In the genomic region with DNA sequence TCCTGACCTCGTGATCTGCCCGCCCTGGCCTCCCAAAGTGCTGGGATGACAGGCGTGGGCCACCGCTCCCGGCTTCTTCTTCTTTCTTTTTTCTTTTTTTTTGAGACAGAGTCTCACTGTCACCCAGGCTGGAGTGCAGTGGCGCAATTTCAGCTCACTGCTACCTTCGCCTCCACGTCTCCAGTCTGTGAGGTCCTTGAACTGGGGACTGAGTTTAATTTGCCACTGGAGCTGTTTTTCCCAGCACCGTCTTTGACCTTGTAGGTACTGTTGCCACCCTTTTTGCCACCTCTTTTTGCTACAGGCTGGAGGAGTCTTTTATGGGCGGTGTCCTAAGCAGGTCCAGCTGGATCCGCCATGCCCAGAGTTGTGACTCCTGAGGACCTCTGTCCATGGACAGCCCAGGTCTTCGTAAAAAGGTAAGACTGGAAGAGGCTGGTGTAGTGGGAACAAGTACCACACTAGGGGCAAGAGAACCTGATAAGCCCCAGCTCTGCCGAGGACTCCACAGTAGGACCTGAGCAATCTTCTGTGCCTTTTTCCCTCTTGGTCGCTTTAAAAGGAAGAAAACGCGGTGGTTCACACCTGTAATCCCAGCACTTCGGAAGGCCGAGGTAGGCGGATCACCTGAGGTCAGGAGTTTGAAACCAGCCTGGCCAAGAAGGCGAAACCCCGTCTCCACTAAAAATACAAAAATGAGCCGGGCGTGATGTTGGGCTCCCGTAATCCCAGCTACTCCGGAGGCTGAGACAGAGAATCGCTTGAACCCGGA, we compare ENCODE assay signal across 8 cellular contexts. TPM values are rescaled to one million over a fixed set of nuclear protein-coding genes. Genes with fewer than 3 reads are reported as not detected.
A peak's percentile ranks its signal among the peaks of the same experiment; 100 is the strongest.
DNase-seq lines count a peak whose midpoint lies in the region; ATAC-seq, FAIRE-seq and TF ChIP-seq lines count a peak whose summit lies in the region.

No MANE protein-coding gene starts in this region.

- no peak for TF ChIP-seq EP300 in GM12878 (IDR thresholded peaks at IDR 0.05; ENCODE audit: borderline replicate concordance in 1 of 2, control insufficient read depth in 1 of 2, low read depth in 2 of 2, low read length in 2 of 2)
- no peak for TF ChIP-seq EP300 in stomach (IDR thresholded peaks at IDR 0.05)

- FAIRE-seq in GM12878 (lab: Jason Lieb, UNC): no peak

- in situ Hi-C loops in GM12878 (cut with MboI): no loop called here

- H3K4me2 ChIP-seq in GM12878 (ENCODE audit: control insufficient read depth, insufficient read depth): peak overlapping the region; percentile 67

- no TSS peak for BruUV-seq in GM12878 (replicated peaks; lab: Mats Ljungman, UMichigan)

- TF ChIP-seq RAD21 in GM12878 (IDR thresholded peaks at IDR 0.05; ENCODE audit: insufficient read depth, low read depth, low read length): no peak

- no peak overlapping the region for H2AFZ ChIP-seq in GM12878 (ENCODE audit: control insufficient read depth, low read depth, low read length)

- H3K9me3 ChIP-seq in GM12878 (replicated peaks; ENCODE audit: control insufficient read depth, insufficient read depth, low read length): no peaks in the 10 kb centered on the region
- H3K9me3 ChIP-seq in lower lobe of right lung: no peaks in the 10 kb centered on the region
- H3K9me3 ChIP-seq in stomach: no peaks in the 10 kb centered on the region

- WGBS in GM12878 (ENCODE audit: insufficient coverage, insufficient replicate concordance, low lambda C conversion rate, missing lambda C conversion rate): 13% methylated on average over 26 of the region's 27 CpGs
- WGBS in stomach, 5 donors: 16 to 27% (median 22%) methylated on average over 27 of the region's 27 CpGs

- RAD21 ChIA-PET in GM12878 (lab: Charles Lee; ENCODE audit: unreplicated experiment): interaction anchor here (0.5 to 3.5 kb wide), 9 partner anchors 12 to 359 kb away, joined by 3 to 17 read pairs (median 5); a partner anchor contains a TSS

- H3K9ac ChIP-seq in GM12878 (ENCODE audit: control insufficient read depth, insufficient read depth, low read length): peak overlapping the region; percentile 40; the same call in 1 of the 2 replicates

- POLR2A ChIA-PET in RWPE1 (lab: Yijun Ruan, JAX; ENCODE audit: low non-redundant PET): interaction anchor here (0.6 to 2.3 kb wide), 5 partner anchors 11 to 90 kb away, joined by 4 to 14 read pairs (median 5); a partner anchor contains a TSS
- POLR2A ChIA-PET in GM12878 (lab: Charles Lee): interaction anchor here (0.6 to 2.1 kb wide), 21 partner anchors 8 to 612 kb away, joined by 3 to 12 read pairs (median 4); a partner anchor contains a TSS

- no peak; the same call in 1 of the 3 replicates for ATAC-seq in GM12878
- ATAC-seq in lower lobe of right lung: peak; percentile 15 to 42
- ATAC-seq in HG03571 (IDR thresholded peaks at IDR 0.05; ENCODE audit: unreplicated experiment): no peak
- no peak for ATAC-seq in HG03378 (IDR thresholded peaks at IDR 0.05; ENCODE audit: unreplicated experiment)

- H4K20me1 ChIP-seq in GM12878 (ENCODE audit: control insufficient read depth, insufficient read depth): no peaks in the 10 kb centered on the region

- H3K27ac ChIP-seq in RWPE1: peak overlapping the region; percentile 97
- 0 out of 2 replicates have a peak overlapping the region, but pooled peaks have one; percentile 22 for H3K27ac ChIP-seq in GM12878 (ENCODE audit: control insufficient read depth, insufficient read depth)
- peak overlapping the region; percentile 100 for H3K27ac ChIP-seq in lower lobe of right lung
- peak overlapping the region; percentile 87 to 98 (median 97) for H3K27ac ChIP-seq in stomach

- TF ChIP-seq CTCF in RWPE1 (conservative IDR thresholded peaks at IDR 0.05; ENCODE audit: low read depth): no peak
- no peak for TF ChIP-seq CTCF in GM12878 (IDR thresholded peaks at IDR 0.05 in 2 of 3, conservative IDR thresholded peaks at IDR 0.05 in 1 of 3; ENCODE audit: control insufficient read depth in 2 of 3, extremely low read depth in 1 of 3, insufficient read depth in 1 of 3, low read depth in 3 of 3, low read length in 3 of 3)
- no peak for TF ChIP-seq CTCF in lower lobe of right lung (IDR thresholded peaks at IDR 0.05)
- no peak for TF ChIP-seq CTCF in stomach (IDR thresholded peaks at IDR 0.05)

- CTCF ChIA-PET in RWPE1 (lab: Yijun Ruan, JAX) (interaction anchor here (0.7 to 1.2 kb wide), 4 partner anchors 26 to 90 kb away, joined by 3 to 5 read pairs (median 3); a partner anchor contains a TSS), GM12878 (lab: Yijun Ruan, JAX) (interaction anchor here (1.2 to 3.6 kb wide), 5 partner anchors 11 to 300 kb away, joined by 3 to 48 read pairs (median 15); a partner anchor contains a TSS)

- H3K36me3 ChIP-seq in GM12878 (ENCODE audit: control insufficient read depth in 2 of 2, insufficient read depth in 2 of 2, low read length in 1 of 2) (no peaks in the 10 kb centered on the region), lower lobe of right lung (no peaks in the 10 kb centered on the region), stomach (no peaks in the 10 kb centered on the region)

- DNase-seq in NCI-H2107 treated with DMSO at 0.1 percent for 48 hours (lab: John Stamatoyannopoulos, UW; ENCODE audit: unreplicated experiment) (peak; percentile 14), NCI-H2107 (lab: John Stamatoyannopoulos, UW) (no peak), RWPE1 (ENCODE audit: low spot score) (no peak), GM12878 (ENCODE audit: low read depth, low spot score) (no peak), lower lobe of right lung (peak; percentile 57), stomach (peak; percentile 42)

- H3K4me3 ChIP-seq in GM12878: no peak overlapping the region; the same call in 1 of the 2 replicates
- peak overlapping the region; percentile 61 for H3K4me3 ChIP-seq in lower lobe of right lung
- peak overlapping the region; percentile 26 to 60 (median 40) for H3K4me3 ChIP-seq in stomach

- intact Hi-C loops in GM12878 (cut with micrococcal nuclease; ENCODE audit: unreplicated experiment): loop anchor here (1.0 kb wide), 1 partner anchor 62 kb away; no protein-coding TSS in a partner anchor
- intact Hi-C loops in lower lobe of right lung (cut with DNase I): no loop called here
- intact Hi-C loops in stomach (cut with DNase I; ENCODE audit: low total_unique reads): no loop called here

- no peaks in the 10 kb centered on the region for H3K79me2 ChIP-seq in GM12878 (ENCODE audit: control insufficient read depth, insufficient read depth, low read length)

- peaks cover 9% of the 10 kb centered on the region for H3K4me1 ChIP-seq in GM12878 (ENCODE audit: control insufficient read depth, insufficient read depth, low read length)
- peaks cover 11% of the 10 kb centered on the region for H3K4me1 ChIP-seq in lower lobe of right lung
- peaks cover 0 to 24% (median 7%) of the 10 kb centered on the region in 4 donors for H3K4me1 ChIP-seq in stomach

- no peaks in the 10 kb centered on the region for H3K27me3 ChIP-seq in GM12878 (replicated peaks in 1 of 2; ENCODE audit: control insufficient read depth in 2 of 2, insufficient read depth in 2 of 2, low read length in 1 of 2)
- no peaks in the 10 kb centered on the region for H3K27me3 ChIP-seq in lower lobe of right lung (ENCODE audit: low read depth)
- H3K27me3 ChIP-seq in stomach: no peaks in the 10 kb centered on the region

- SMC1A ChIA-PET in GM12878 (lab: Charles Lee; ENCODE audit: uncharacterized antibody, unreplicated experiment): interaction anchor here (1.3 to 2.9 kb wide), 3 partner anchors 7 to 62 kb away, joined by 3 to 30 read pairs (median 3); no protein-coding TSS in a partner anchor

- TF ChIP-seq POLR2A in GM12878 (IDR thresholded peaks at IDR 0.05; ENCODE audit: low read depth, low read length) (no peak), stomach (IDR thresholded peaks at IDR 0.05) (no peak)

RNA-seq across cellular contexts. Expression of a gene that starts 1.0 kb away (rescaled TPM):
- under 0.01 TPM in 2 replicates for total RNA-seq in GM12878 (2013; cell fraction: nucleolus; rRNA removed)
- under 0.01 TPM in 2 replicates for total RNA-seq in GM12878 (2014; rRNA removed)
- 15,110 and 15,384 TPM in 2 replicates for total RNA-seq in GM12878 (2014; rRNA removed; fragmentation: Illumina TruSeq; extraction: Trizol)
- total RNA-seq in GM12878 (2021): 4,315 and 4,845 TPM in 2 replicates
- polyA plus RNA-seq in GM12878 (2011; ENCODE audit: low read depth): not detected
- polyA plus RNA-seq in GM12878 (2011; rRNA removed): under 0.01 and 61.6 TPM in 2 replicates
- polyA plus RNA-seq in GM12878 (2011; cell fraction: cytosol; rRNA removed): under 0.01 TPM in 2 replicates
- under 0.01 TPM in 2 replicates for polyA plus RNA-seq in GM12878 (2011; cell fraction: nucleus; rRNA removed)
- 1,178 TPM in 1 of 2 replicates, not detected in the other for polyA plus RNA-seq in GM12878 (2012)
- polyA plus RNA-seq in GM12878 (2014; fragmentation: Illumina TruSeq; extraction: Trizol): not detected in 2 replicates
- polyA plus RNA-seq in GM12878 (2014; fragmentation: Nextera tagmentation; extraction: Ambion mirVana): not detected
- not detected in 2 replicates for polyA plus RNA-seq in GM12878 (2014; rRNA removed)
- 1 to 10 TPM; 3.5 to 7.1 TPM for polyA plus RNA-seq in GM12878 (2016; fragmentation: Nextera tagmentation; extraction: Ambion mirVana)
- under 0.01 and 42,665 TPM in 2 replicates for polyA minus RNA-seq in GM12878 (2011; rRNA and poly(A)+ RNA removed)
- 81,390 and 81,852 TPM in 2 replicates for polyA minus RNA-seq in GM12878 (2011; cell fraction: cytosol; rRNA and poly(A)+ RNA removed)
- polyA minus RNA-seq in GM12878 (2011; cell fraction: nucleus; rRNA and poly(A)+ RNA removed): under 0.01 TPM in 2 replicates
- total RNA-seq in lower lobe of right lung: 15,469 TPM
- total RNA-seq in stomach: under 1 TPM; under 0.01 TPM
- not detected for polyA plus RNA-seq in stomach

RNA-seq across cellular contexts. Expression of a gene that starts 2.3 kb away (rescaled TPM):
- total RNA-seq in GM12878 (2013; cell fraction: nucleolus; rRNA removed): under 0.01 TPM in 2 replicates
- under 0.01 TPM in 2 replicates for total RNA-seq in GM12878 (2014; rRNA removed)
- total RNA-seq in GM12878 (2014; rRNA removed; fragmentation: Illumina TruSeq; extraction: Trizol): 15,175 and 15,332 TPM in 2 replicates
- total RNA-seq in GM12878 (2021): 4,154 and 4,718 TPM in 2 replicates
- polyA plus RNA-seq in GM12878 (2011; ENCODE audit: low read depth): not detected
- polyA plus RNA-seq in GM12878 (2011; rRNA removed): under 0.01 and 92.4 TPM in 2 replicates
- polyA plus RNA-seq in GM12878 (2011; cell fraction: cytosol; rRNA removed): under 0.01 TPM in 2 replicates
- under 0.01 TPM in 2 replicates for polyA plus RNA-seq in GM12878 (2011; cell fraction: nucleus; rRNA removed)
- polyA plus RNA-seq in GM12878 (2012): 1,260 TPM in 1 of 2 replicates, not detected in the other
- not detected in 2 replicates for polyA plus RNA-seq in GM12878 (2014; fragmentation: Illumina TruSeq; extraction: Trizol)
- 10 to 100 TPM in 1 of 2 experiments, not detected in 1; 11.5 TPM for polyA plus RNA-seq in GM12878 (2014; fragmentation: Nextera tagmentation; extraction: Ambion mirVana)
- polyA plus RNA-seq in GM12878 (2014; rRNA removed): not detected in 2 replicates
- polyA plus RNA-seq in GM12878 (2016; fragmentation: Nextera tagmentation; extraction: Ambion mirVana): 1 to 10 TPM; 3.5 to 7.1 TPM
- polyA minus RNA-seq in GM12878 (2011; rRNA and poly(A)+ RNA removed): under 0.01 and 37,029 TPM in 2 replicates
- polyA minus RNA-seq in GM12878 (2011; cell fraction: cytosol; rRNA and poly(A)+ RNA removed): 87,323 and 92,282 TPM in 2 replicates
- polyA minus RNA-seq in GM12878 (2011; cell fraction: nucleus; rRNA and poly(A)+ RNA removed): under 0.01 TPM in 2 replicates
- 2,881 TPM for total RNA-seq in lower lobe of right lung
- under 1 TPM in 4 of 5 donors, not detected in 1; under 0.01 TPM for total RNA-seq in stomach
- polyA plus RNA-seq in stomach: not detected

RNA-seq across cellular contexts. Expression of a gene that starts 11.4 kb away (rescaled TPM):
- 1.1 and 1.5 TPM in 2 replicates for total RNA-seq in GM12878 (2013; cell fraction: nucleolus; rRNA removed)
- 0.33 and 0.45 TPM in 2 replicates for total RNA-seq in GM12878 (2014; rRNA removed)
- total RNA-seq in GM12878 (2014; rRNA removed; fragmentation: Illumina TruSeq; extraction: Trizol): 0.28 and 0.36 TPM in 2 replicates
- total RNA-seq in GM12878 (2021): 0.31 and 0.74 TPM in 2 replicates
- 0.31 TPM for polyA plus RNA-seq in GM12878 (2011; ENCODE audit: low read depth)
- 0.42 and 0.46 TPM in 2 replicates for polyA plus RNA-seq in GM12878 (2011; rRNA removed)
- polyA plus RNA-seq in GM12878 (2011; cell fraction: cytosol; rRNA removed): 0.28 and 0.90 TPM in 2 replicates
- 0.15 and 0.34 TPM in 2 replicates for polyA plus RNA-seq in GM12878 (2011; cell fraction: nucleus; rRNA removed)
- polyA plus RNA-seq in GM12878 (2012): 0.26 and 0.81 TPM in 2 replicates
- polyA plus RNA-seq in GM12878 (2014; fragmentation: Illumina TruSeq; extraction: Trizol): 0.43 and 0.92 TPM in 2 replicates
- polyA plus RNA-seq in GM12878 (2014; fragmentation: Nextera tagmentation; extraction: Ambion mirVana): under 1 TPM; 0.79 to 0.98 TPM
- polyA plus RNA-seq in GM12878 (2014; rRNA removed): 0.19 TPM in 2 replicates
- polyA plus RNA-seq in GM12878 (2016; fragmentation: Nextera tagmentation; extraction: Ambion mirVana): under 1 TPM; 0.48 to 0.86 TPM
- polyA minus RNA-seq in GM12878 (2011; rRNA and poly(A)+ RNA removed): 2.1 TPM in 1 of 2 replicates, not detected in the other
- not detected in 2 replicates for polyA minus RNA-seq in GM12878 (2011; cell fraction: cytosol; rRNA and poly(A)+ RNA removed)
- 0.36 TPM in 1 of 2 replicates, not detected in the other for polyA minus RNA-seq in GM12878 (2011; cell fraction: nucleus; rRNA and poly(A)+ RNA removed)
- 2.1 TPM for total RNA-seq in lower lobe of right lung
- 1 to 10 TPM in 4 of 5 donors, not detected in 1; 2.8 to 6.2 (median 5.3) TPM for total RNA-seq in stomach
- polyA plus RNA-seq in stomach: 1 to 10 TPM in 2 of 3 donors, not detected in 1; 1.3 to 2.2 TPM

RNA-seq across cellular contexts. Expression of a gene that starts 25.2 kb away (rescaled TPM):
- total RNA-seq in GM12878 (2013; cell fraction: nucleolus; rRNA removed): 1.8 and 4.0 TPM in 2 replicates
- 6.2 and 7.2 TPM in 2 replicates for total RNA-seq in GM12878 (2014; rRNA removed)
- total RNA-seq in GM12878 (2014; rRNA removed; fragmentation: Illumina TruSeq; extraction: Trizol): 5.1 and 5.2 TPM in 2 replicates
- 29.1 and 32.0 TPM in 2 replicates for total RNA-seq in GM12878 (2021)
- 10.2 TPM for polyA plus RNA-seq in GM12878 (2011; ENCODE audit: low read depth)
- polyA plus RNA-seq in GM12878 (2011; rRNA removed): 0.50 and 1.0 TPM in 2 replicates
- polyA plus RNA-seq in GM12878 (2011; cell fraction: cytosol; rRNA removed): 0.89 and 1.7 TPM in 2 replicates
- 2.2 and 3.0 TPM in 2 replicates for polyA plus RNA-seq in GM12878 (2011; cell fraction: nucleus; rRNA removed)
- 20.0 and 22.7 TPM in 2 replicates for polyA plus RNA-seq in GM12878 (2012)
- polyA plus RNA-seq in GM12878 (2014; fragmentation: Illumina TruSeq; extraction: Trizol): 16.1 and 27.3 TPM in 2 replicates
- 1 to 10 TPM; 2.5 to 2.6 TPM for polyA plus RNA-seq in GM12878 (2014; fragmentation: Nextera tagmentation; extraction: Ambion mirVana)
- 19.6 and 22.5 TPM in 2 replicates for polyA plus RNA-seq in GM12878 (2014; rRNA removed)
- 10 to 100 TPM; 15.9 to 16.3 TPM for polyA plus RNA-seq in GM12878 (2016; fragmentation: Nextera tagmentation; extraction: Ambion mirVana)
- 1.8 and 2.4 TPM in 2 replicates for polyA minus RNA-seq in GM12878 (2011; rRNA and poly(A)+ RNA removed)
- 0.67 and 1.7 TPM in 2 replicates for polyA minus RNA-seq in GM12878 (2011; cell fraction: cytosol; rRNA and poly(A)+ RNA removed)
- polyA minus RNA-seq in GM12878 (2011; cell fraction: nucleus; rRNA and poly(A)+ RNA removed): 0.86 and 1.2 TPM in 2 replicates
- total RNA-seq in lower lobe of right lung: 105 TPM
- 100 to 1,000 TPM in 1 of 5 donors, 10 to 100 TPM in 4; 39.7 to 129 (median 58.9) TPM for total RNA-seq in stomach
- polyA plus RNA-seq in stomach: 10 to 100 TPM; 27.2 to 46.7 (median 33.6) TPM

RNA-seq across cellular contexts. Expression of a gene that starts 36.9 kb away (rescaled TPM):
- not detected in 2 replicates for total RNA-seq in GM12878 (2013; cell fraction: nucleolus; rRNA removed)
- total RNA-seq in GM12878 (2014; rRNA removed) (not detected in 2 replicates), GM12878 (2014; rRNA removed; fragmentation: Illumina TruSeq; extraction: Trizol) (not detected in 2 replicates), GM12878 (2021) (2.5 TPM in 1 of 2 replicates, not detected in the other), lower lobe of right lung (42.2 TPM), stomach (not detected)
- polyA plus RNA-seq in GM12878 (2011; ENCODE audit: low read depth): not detected
- polyA plus RNA-seq in GM12878 (2011; rRNA removed) (not detected in 2 replicates), GM12878 (2014; fragmentation: Illumina TruSeq; extraction: Trizol) (not detected in 2 replicates), GM12878 (2014; fragmentation: Nextera tagmentation; extraction: Ambion mirVana) (not detected), GM12878 (2014; rRNA removed) (not detected in 2 replicates), GM12878 (2016; fragmentation: Nextera tagmentation; extraction: Ambion mirVana) (not detected), stomach (10 to 100 TPM in 2 of 3 donors, 1 to 10 TPM in 1; 7.0 to 18.5 (median 10.2) TPM)
- not detected in 2 replicates for polyA plus RNA-seq in GM12878 (2011; cell fraction: cytosol; rRNA removed)
- polyA plus RNA-seq in GM12878 (2011; cell fraction: nucleus; rRNA removed): not detected in 2 replicates
- polyA plus RNA-seq in GM12878 (2012): not detected in 2 replicates
- not detected in 2 replicates for polyA minus RNA-seq in GM12878 (2011; rRNA and poly(A)+ RNA removed)
- polyA minus RNA-seq in GM12878 (2011; cell fraction: cytosol; rRNA and poly(A)+ RNA removed): not detected in 2 replicates
- polyA minus RNA-seq in GM12878 (2011; cell fraction: nucleus; rRNA and poly(A)+ RNA removed): not detected in 2 replicates

Comparison
In these comparisons a context has a peak if more than half of its experiments do, and no peak if none do; other contexts are left out.
1. DNase-seq: peak in NCI-H2107 treated with DMSO at 0.1 percent for 48 hours (single experiment), lower lobe of right lung (single experiment) and stomach (single experiment); none in NCI-H2107 (single experiment), RWPE1 (single experiment) and GM12878 (single experiment).
2. H3K27ac ChIP-seq: peak in every context shown above with its lines; median percentile 100 in lower lobe of right lung; 97 in RWPE1; 97 in stomach; 22 in GM12878.
3. ATAC-seq: peak in lower lobe of right lung (2 of 2); none in GM12878 (single experiment), HG03571 (single experiment) and HG03378 (single experiment).